ENCODE assay signal across 15 cellular contexts in genomic region chr14:96881713-96882112, GRCh38.
DNase-seq lines count a peak whose midpoint lies in the region; ATAC-seq and TF ChIP-seq lines count a peak whose summit lies in the region.
"Had no signal": no experiment of that assay in that cellular context is flagged by ENCODE, and none has a peak within 500 bp of the region (broad histone marks: within the 10 kb centered on the region; RNA-seq: fewer than 3 reads in every experiment).

No MANE protein-coding gene starts in this region.

- POLR2A ChIA-PET in CD8-positive, alpha-beta T cell (lab: Charles Lee), result no interaction called here

- H3K36me3 Mint-ChIP-seq in activated T-helper 2 cell treated with anti-CD3 and anti-CD28 coated beads, Interferon-gamma antibody, Interleukin-2, Interleukin-4, amounts not matched to agents 10 μg/mL and 5 μg/mL and 100 μg/mL, durations not matched to agents 14 hours and 24 hours and 36 hours (ENCODE audit: low read depth), result peaks cover 52% of the 10 kb centered on the region
- H3K36me3 Mint-ChIP-seq in CD8-positive, alpha-beta T cell, result peaks cover 38% of the 10 kb centered on the region
- H3K36me3 Mint-ChIP-seq: natural killer cell had no signal

- ATAC-seq in GM18870 (IDR thresholded peaks at IDR 0.05; ENCODE audit: unreplicated experiment) (peak; percentile 81), GM21619 (IDR thresholded peaks at IDR 0.05; ENCODE audit: unreplicated experiment) (peak; percentile 96), HG03060 (IDR thresholded peaks at IDR 0.05; ENCODE audit: low read depth, unreplicated experiment) (peak; percentile 70), HG03565 (IDR thresholded peaks at IDR 0.05; ENCODE audit: unreplicated experiment) (peak; percentile 80), psoas muscle (no peak)
- no peak for ATAC-seq in CD8-positive, alpha-beta T cell
- ATAC-seq: foreskin keratinocyte, lower lobe of right lung, natural killer cell had no signal

- no peak for TF ChIP-seq CTCF in psoas muscle (IDR thresholded peaks at IDR 0.05)
- TF ChIP-seq CTCF in CD8-positive, alpha-beta T cell (IDR thresholded peaks at IDR 0.05), result no peak

- 93 to 94% (median 93%) methylated on average over 3 of the region's 3 CpGs for WGBS in psoas muscle, 3 donors

- no peak overlapping the region for H3K27ac ChIP-seq in psoas muscle
- H3K27ac ChIP-seq in CD8-positive, alpha-beta T cell (ENCODE audit: low read depth, low read length), result no peak overlapping the region
- H3K27ac ChIP-seq: foreskin keratinocyte, lower lobe of right lung, tibial artery had no signal

- no peaks in the 10 kb centered on the region for H3K4me1 ChIP-seq in psoas muscle
- H3K4me1 ChIP-seq in CD8-positive, alpha-beta T cell (ENCODE audit: insufficient read depth, low read length), result no peaks in the 10 kb centered on the region
- H3K4me1 ChIP-seq: foreskin keratinocyte, lower lobe of right lung, tibial artery had no signal

- no peak overlapping the region for H3K4me3 Mint-ChIP-seq in activated T-helper 2 cell treated with anti-CD3 and anti-CD28 coated beads, Interferon-gamma antibody, Interleukin-2, Interleukin-4, amounts not matched to agents 10 μg/mL and 5 μg/mL and 100 μg/mL, durations not matched to agents 14 hours and 24 hours and 36 hours (ENCODE audit: low read depth)
- H3K4me3 Mint-ChIP-seq in CD8-positive, alpha-beta T cell, result no peak overlapping the region
- H3K4me3 Mint-ChIP-seq: activated naive CD8-positive, alpha-beta T cell treated with anti-CD3 and anti-CD28 coated beads, Interleukin-2, amount 10 ng/mL, durations not matched to agents 7 days and 5 days; natural killer cell had no signal

- no peaks in the 10 kb centered on the region for H3K27me3 Mint-ChIP-seq in activated T-helper 2 cell treated with anti-CD3 and anti-CD28 coated beads, Interferon-gamma antibody, Interleukin-2, Interleukin-4, amounts not matched to agents 10 μg/mL and 5 μg/mL and 100 μg/mL, durations not matched to agents 14 hours and 24 hours and 36 hours (ENCODE audit: low read depth)
- no peaks in the 10 kb centered on the region for H3K27me3 Mint-ChIP-seq in CD8-positive, alpha-beta T cell (ENCODE audit: low read depth)
- H3K27me3 Mint-ChIP-seq: activated naive CD8-positive, alpha-beta T cell treated with anti-CD3 and anti-CD28 coated beads, Interleukin-2, amount 10 ng/mL, durations not matched to agents 7 days and 5 days had no signal

- intact Hi-C loops in psoas muscle (cut with DNase I), result no loop called here
- intact Hi-C loops in activated T-helper 2 cell treated with anti-CD3 and anti-CD28 coated beads, Interferon-gamma antibody, Interleukin-2, Interleukin-4, amounts not matched to agents 10 μg/mL and 5 μg/mL and 100 μg/mL, durations not matched to agents 14 hours and 24 hours and 36 hours (cut with micrococcal nuclease), result no loop called here
- intact Hi-C loops in CD8-positive, alpha-beta T cell (cut with DNase I, micrococcal nuclease), result no loop called here

- CTCF ChIA-PET in CD8-positive, alpha-beta T cell (lab: Charles Lee), result no interaction called here

- H3K27me3 ChIP-seq in psoas muscle (ENCODE audit: insufficient read depth in 3 of 3, low read length in 2 of 3), result no peaks in the 10 kb centered on the region
- H3K27me3 ChIP-seq in CD8-positive, alpha-beta T cell (ENCODE audit: insufficient read depth, low read length), result no peaks in the 10 kb centered on the region
- H3K27me3 ChIP-seq: foreskin keratinocyte, tibial artery had no signal

- H3K27ac Mint-ChIP-seq in activated T-helper 2 cell treated with anti-CD3 and anti-CD28 coated beads, Interferon-gamma antibody, Interleukin-2, Interleukin-4, amounts not matched to agents 10 μg/mL and 5 μg/mL and 100 μg/mL, durations not matched to agents 14 hours and 24 hours and 36 hours, result no peak overlapping the region
- no peak overlapping the region for H3K27ac Mint-ChIP-seq in CD8-positive, alpha-beta T cell
- H3K27ac Mint-ChIP-seq: activated naive CD8-positive, alpha-beta T cell treated with anti-CD3 and anti-CD28 coated beads, Interleukin-2, amount 10 ng/mL, durations not matched to agents 7 days and 5 days; natural killer cell had no signal

- no peak for DNase-seq in psoas muscle
- DNase-seq in activated T-helper 2 cell treated with anti-CD3 and anti-CD28 coated beads, Interferon-gamma antibody, Interleukin-2, Interleukin-4, amounts not matched to agents 10 μg/mL and 5 μg/mL and 100 μg/mL, durations not matched to agents 14 hours and 24 hours and 36 hours (ENCODE audit: low spot score), result no peak
- no peak for DNase-seq in CD8-positive, alpha-beta T cell
- no peak for DNase-seq in NCI-H1417 treated with DMSO at 0.1 percent for 48 hours (lab: John Stamatoyannopoulos, UW)
- DNase-seq: activated naive CD8-positive, alpha-beta T cell treated with anti-CD3 and anti-CD28 coated beads, Interleukin-2, amount 10 ng/mL, durations not matched to agents 7 days and 5 days; central memory CD4-positive, alpha-beta T cell; foreskin keratinocyte; lower lobe of right lung; natural killer cell; NCI-H1417; tibial artery had no signal

- H3K9me3 Mint-ChIP-seq in activated T-helper 2 cell treated with anti-CD3 and anti-CD28 coated beads, Interferon-gamma antibody, Interleukin-2, Interleukin-4, amounts not matched to agents 10 μg/mL and 5 μg/mL and 100 μg/mL, durations not matched to agents 14 hours and 24 hours and 36 hours, result no peaks in the 10 kb centered on the region
- H3K9me3 Mint-ChIP-seq in CD8-positive, alpha-beta T cell, result peaks cover 2% of the 10 kb centered on the region
- H3K9me3 Mint-ChIP-seq: natural killer cell had no signal

- no peaks in the 10 kb centered on the region for H3K9me3 ChIP-seq in psoas muscle
- H3K9me3 ChIP-seq in CD8-positive, alpha-beta T cell (ENCODE audit: low read length), result no peaks in the 10 kb centered on the region
- H3K9me3 ChIP-seq: lower lobe of right lung, tibial artery had no signal

- H3K4me1 Mint-ChIP-seq in activated T-helper 2 cell treated with anti-CD3 and anti-CD28 coated beads, Interferon-gamma antibody, Interleukin-2, Interleukin-4, amounts not matched to agents 10 μg/mL and 5 μg/mL and 100 μg/mL, durations not matched to agents 14 hours and 24 hours and 36 hours (ENCODE audit: low read depth), result no peaks in the 10 kb centered on the region
- H3K4me1 Mint-ChIP-seq in CD8-positive, alpha-beta T cell (ENCODE audit: low read depth), result no peaks in the 10 kb centered on the region
- H3K4me1 Mint-ChIP-seq: activated naive CD8-positive, alpha-beta T cell treated with anti-CD3 and anti-CD28 coated beads, Interleukin-2, amount 10 ng/mL, durations not matched to agents 7 days and 5 days; natural killer cell had no signal

- peaks cover 0 to 3% of the 10 kb centered on the region in 2 donors for H3K36me3 ChIP-seq in psoas muscle (ENCODE audit: insufficient read depth in 1 of 2, low read depth in 1 of 2)
- no peaks in the 10 kb centered on the region for H3K36me3 ChIP-seq in CD8-positive, alpha-beta T cell (ENCODE audit: insufficient read depth, low read length)
- H3K36me3 ChIP-seq: lower lobe of right lung had no signal

- no peak overlapping the region for H3K4me3 ChIP-seq in psoas muscle
- H3K4me3 ChIP-seq in CD8-positive, alpha-beta T cell (ENCODE audit: low read depth, low read length), result no peak overlapping the region
- H3K4me3 ChIP-seq: lower lobe of right lung, tibial artery had no signal

Comparison
In these comparisons a context has a peak if more than half of its experiments do, and no peak if none do; other contexts are left out.
1. ATAC-seq: peak in GM18870 (single experiment), GM21619 (single experiment), HG03060 (single experiment) and HG03565 (single experiment); none in psoas muscle (0 of 4) and CD8-positive, alpha-beta T cell (single experiment).